8 cellular contexts compared by ENCODE assay signal in the genomic region with DNA sequence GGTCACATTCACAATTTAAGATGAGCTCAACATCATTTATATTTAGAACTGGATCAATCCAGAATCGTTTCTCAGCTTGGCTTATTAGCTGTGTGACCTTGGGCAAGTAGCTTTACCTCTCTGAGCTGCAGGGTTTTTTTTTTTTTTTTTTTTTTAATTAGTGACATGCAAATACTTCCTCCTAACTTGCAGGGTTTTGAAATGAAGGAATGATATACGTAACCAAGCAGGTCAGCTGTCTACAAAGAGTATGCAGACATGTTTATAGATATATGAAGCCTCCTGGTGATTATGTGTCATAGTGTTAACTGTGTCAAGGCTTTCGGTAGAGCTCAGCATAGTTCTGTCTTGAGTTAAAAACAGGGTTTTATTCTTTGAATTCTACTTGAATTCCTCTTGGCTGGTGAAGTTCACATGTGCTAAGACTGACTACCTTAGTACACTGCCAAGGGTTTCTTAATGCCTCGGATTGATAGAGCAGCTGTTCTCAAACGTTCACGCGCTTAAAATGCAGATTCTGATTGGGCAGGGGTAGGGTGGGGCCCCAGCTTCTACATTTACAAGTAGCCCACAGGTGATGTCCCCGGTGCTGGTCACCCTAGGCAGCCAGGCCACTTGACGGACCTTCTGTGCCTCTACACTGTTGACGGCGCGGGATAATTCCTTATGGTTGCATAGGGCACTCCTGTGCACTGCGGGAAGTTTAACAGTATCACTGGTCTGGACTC. TPM values are rescaled to one million over a fixed set of nuclear protein-coding genes. Genes with fewer than 3 reads are reported as not detected.
DNase-seq lines count a peak whose midpoint lies in the region; ATAC-seq and TF ChIP-seq lines count a peak whose summit lies in the region.

No MANE protein-coding gene starts in this region.

- CTCF ChIA-PET in CD4-positive, alpha-beta T cell (lab: Charles Lee), result interaction anchor here (0.7 to 2.2 kb wide), 4 partner anchors 9 to 37 kb away, joined by 3 to 5 read pairs (median 4); no protein-coding TSS in a partner anchor
- CTCF ChIA-PET in activated B cell treated with CpG ODN at 0.5 μM for 24 hours (lab: Charles Lee), result interaction anchor here (0.6 to 1.0 kb wide), 2 partner anchors 58 to 1122 kb away, joined by 3 to 5 read pairs; no protein-coding TSS in a partner anchor

- no peaks in the 10 kb centered on the region for H3K27me3 Mint-ChIP-seq in CD4-positive, alpha-beta T cell
- H3K27me3 Mint-ChIP-seq in activated B cell treated with CpG ODN at 0.5 μM for 24 hours, result no peaks in the 10 kb centered on the region

- peaks cover 28% of the 10 kb centered on the region for H3K4me1 Mint-ChIP-seq in CD4-positive, alpha-beta T cell (ENCODE audit: low read depth)
- peaks cover 9% of the 10 kb centered on the region for H3K4me1 Mint-ChIP-seq in activated B cell treated with CpG ODN at 0.5 μM for 24 hours

- POLR2A ChIA-PET in CD4-positive, alpha-beta T cell (lab: Charles Lee), result interaction anchor here (0.8 to 1.4 kb wide), 2 partner anchors 12 to 53 kb away, joined by 3 to 5 read pairs; no protein-coding TSS in a partner anchor
- POLR2A ChIA-PET in activated B cell treated with CpG ODN at 0.5 μM for 24 hours (lab: Charles Lee), result interaction anchor here (0.6 to 1.9 kb wide), 5 partner anchors 38 to 781 kb away, joined by 3 to 12 read pairs (median 4); partner anchors contain the start of gene PNPLA4

- H3K4me3 Mint-ChIP-seq in CD4-positive, alpha-beta T cell, result peak overlapping the region; percentile 92
- H3K4me3 Mint-ChIP-seq in activated B cell treated with CpG ODN at 0.5 μM for 24 hours, result peak overlapping the region; percentile 83

- no peaks in the 10 kb centered on the region for H3K9me3 Mint-ChIP-seq in CD4-positive, alpha-beta T cell
- H3K9me3 Mint-ChIP-seq in activated B cell treated with CpG ODN at 0.5 μM for 24 hours, result no peaks in the 10 kb centered on the region

- peak; percentile 14 for ATAC-seq in CD4-positive, alpha-beta T cell (ENCODE audit: poor library complexity)
- ATAC-seq in GM19328 (IDR thresholded peaks at IDR 0.05; ENCODE audit: unreplicated experiment) (peak; percentile 2), HG03280 (IDR thresholded peaks at IDR 0.05; ENCODE audit: unreplicated experiment) (peak; percentile 19), activated B cell treated with CpG ODN at 0.5 μM for 24 hours (ENCODE audit: low read depth) (no peak), heart left ventricle (peak in 3 of 4 donors; percentile 2 to 16 (median 14)), sciatic nerve (peak; percentile 44)

- no peak for TF ChIP-seq POLR2A in heart left ventricle (IDR thresholded peaks at IDR 0.05)

- no peaks in the 10 kb centered on the region for H3K36me3 ChIP-seq in heart left ventricle

- DNase-seq in CD4-positive, alpha-beta T cell, result no peak
- DNase-seq in activated B cell treated with CpG ODN at 0.5 μM for 24 hours (peak; percentile 13), heart left ventricle (peak in 1 of 5 donors; percentile 28), sciatic nerve (ENCODE audit: low spot score) (no peak), iPS-NIHi7 (ENCODE audit: extremely low spot score) (no peak), ecto neural progenitor cell (ENCODE audit: low spot score) (no peak)

- H3K27ac Mint-ChIP-seq in CD4-positive, alpha-beta T cell, result peak overlapping the region; percentile 93
- H3K27ac Mint-ChIP-seq in activated B cell treated with CpG ODN at 0.5 μM for 24 hours, result peak overlapping the region; percentile 76

- H3K9me3 ChIP-seq in CD4-positive, alpha-beta T cell (ENCODE audit: control insufficient read depth, low read length), result no peaks in the 10 kb centered on the region
- H3K9me3 ChIP-seq in heart left ventricle, result peaks cover 0 to 1% (median 0%) of the 10 kb centered on the region in 12 donors

- H3K4me1 ChIP-seq in heart left ventricle, result peaks cover 0 to 24% (median 3%) of the 10 kb centered on the region in 12 donors

- H3K27ac ChIP-seq in CD4-positive, alpha-beta T cell (ENCODE audit: low read depth, low read length), result peak overlapping the region; percentile 65
- peak overlapping the region; percentile 79 to 95 (median 89) for H3K27ac ChIP-seq in heart left ventricle

- peaks cover 5% of the 10 kb centered on the region for H3K36me3 Mint-ChIP-seq in CD4-positive, alpha-beta T cell (ENCODE audit: low read depth)
- no peaks in the 10 kb centered on the region for H3K36me3 Mint-ChIP-seq in activated B cell treated with CpG ODN at 0.5 μM for 24 hours (ENCODE audit: low read depth)

- H3K4me3 ChIP-seq in heart left ventricle, result peak overlapping the region; percentile 60 to 97 (median 78)

- intact Hi-C loops in CD4-positive, alpha-beta T cell (cut with DNase I, micrococcal nuclease), result loop anchor here in 1 of 2 experiments (10.0 kb wide), 1 partner anchor 778 kb away; the partner anchor contains the start of gene PNPLA4
- intact Hi-C loops in activated B cell treated with CpG ODN at 0.5 μM for 24 hours (cut with micrococcal nuclease), result loop anchor here (1.0 kb wide), 1 partner anchor 63 kb away; no protein-coding TSS in a partner anchor
- intact Hi-C loops in heart left ventricle (cut with DNase I), result no loop called here
- intact Hi-C loops in sciatic nerve (cut with DNase I), result no loop called here

- H3K27me3 ChIP-seq in CD4-positive, alpha-beta T cell (ENCODE audit: control insufficient read depth, insufficient read depth, low read length), result no peaks in the 10 kb centered on the region
- no peaks in the 10 kb centered on the region for H3K27me3 ChIP-seq in heart left ventricle

- whole genome bisulfite sequencing in heart left ventricle, 4 donors, result 16 to 21% (median 18%) methylated on average over 13 of the region's 13 CpGs

- no peak for TF ChIP-seq CTCF in CD4-positive, alpha-beta T cell (IDR thresholded peaks at IDR 0.05)
- no peak for TF ChIP-seq CTCF in activated B cell treated with CpG ODN at 0.5 μM for 24 hours (IDR thresholded peaks at IDR 0.05)
- TF ChIP-seq CTCF in heart left ventricle (IDR thresholded peaks at IDR 0.05), result no peak

RNA-seq across cellular contexts. Expression of gene STS, which starts 0.6 kb away (rescaled TPM):
- under 1 TPM; 0.47 to 0.50 TPM for total RNA-seq in CD4-positive, alpha-beta T cell
- total RNA-seq in activated B cell treated with CpG ODN at 0.5 μM for 24 hours, result 3.9 and 4.0 TPM in 2 replicates
- 1 to 10 TPM; 4.9 to 8.6 (median 6.4) TPM for total RNA-seq in heart left ventricle
- 1 to 10 TPM; 1.2 to 4.2 TPM for polyA plus RNA-seq in heart left ventricle
- total RNA-seq in sciatic nerve, result 10.1 TPM

RNA-seq across cellular contexts. Expression of gene PUDP, which starts 1.1 kb away (rescaled TPM):
- total RNA-seq in CD4-positive, alpha-beta T cell, result 1 to 10 TPM; 3.2 to 3.5 TPM
- total RNA-seq in activated B cell treated with CpG ODN at 0.5 μM for 24 hours (14.0 and 15.0 TPM in 2 replicates), heart left ventricle (10 to 100 TPM; 17.4 to 36.4 (median 26.3) TPM), sciatic nerve (17.4 TPM)
- 10 to 100 TPM; 11.2 to 22.8 TPM for polyA plus RNA-seq in heart left ventricle
